1 cellular context compared by ENCODE assay signal in the genomic region with DNA sequence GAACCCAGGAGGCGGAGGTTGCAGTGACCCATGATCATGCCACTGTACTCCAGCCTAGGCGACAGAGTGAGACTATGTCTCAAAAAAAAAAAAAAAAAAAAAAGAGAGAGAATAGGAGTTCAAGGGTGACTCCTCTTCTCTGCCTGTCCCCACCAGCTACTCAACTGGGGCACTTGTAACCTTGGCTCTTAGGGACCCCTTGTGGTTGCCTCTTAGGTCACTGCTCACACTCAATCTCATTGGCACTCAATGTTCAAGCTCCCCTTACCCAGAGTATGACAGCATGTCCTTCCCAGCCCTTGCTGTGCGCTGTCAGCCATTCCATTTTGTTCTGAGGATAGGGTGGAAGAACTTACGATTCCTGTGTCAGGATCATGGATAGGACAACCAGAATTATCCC.
TF ChIP-seq lines count a peak whose summit lies in the region.

No MANE protein-coding gene starts in this region.

TF ChIP-seq in H1, 55 proteins besides CTCF, POLR2A, EP300 and RAD21 (continued from another document):
- TF ChIP-seq, protein P1, sequence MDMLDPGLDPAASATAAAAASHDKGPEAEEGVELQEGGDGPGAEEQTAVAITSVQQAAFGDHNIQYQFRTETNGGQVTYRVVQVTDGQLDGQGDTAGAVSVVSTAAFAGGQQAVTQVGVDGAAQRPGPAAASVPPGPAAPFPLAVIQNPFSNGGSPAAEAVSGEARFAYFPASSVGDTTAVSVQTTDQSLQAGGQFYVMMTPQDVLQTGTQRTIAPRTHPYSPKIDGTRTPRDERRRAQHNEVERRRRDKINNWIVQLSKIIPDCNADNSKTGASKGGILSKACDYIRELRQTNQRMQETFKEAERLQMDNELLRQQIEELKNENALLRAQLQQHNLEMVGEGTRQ (IDR thresholded peaks at IDR 0.05; ENCODE audit: low read length) = no peak
